ENCODE assay signal across 7 cellular contexts in the genomic region with DNA sequence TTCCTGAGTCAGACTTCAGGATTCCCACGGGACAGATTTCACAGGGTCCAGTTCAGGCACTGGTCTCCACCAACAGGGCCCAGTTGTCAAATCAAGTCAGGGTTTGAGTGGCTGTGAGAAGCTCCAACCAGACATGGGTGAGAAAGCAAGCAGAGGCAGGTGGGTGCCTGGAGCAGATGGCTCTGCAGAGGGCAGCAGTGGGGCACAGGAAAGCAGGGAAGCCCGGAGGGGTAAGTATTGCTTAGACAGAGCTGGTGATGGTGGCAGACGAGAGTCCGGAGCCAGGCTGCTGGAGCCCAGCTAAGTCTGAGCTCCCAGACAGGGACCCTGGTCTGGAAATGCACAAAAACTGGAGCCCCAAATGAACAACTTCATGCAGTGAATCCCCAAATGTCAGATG. TPM values are rescaled to one million over a fixed set of nuclear protein-coding genes. Genes with fewer than 3 reads are reported as not detected.
DNase-seq lines count a peak whose midpoint lies in the region; ATAC-seq, FAIRE-seq and TF ChIP-seq lines count a peak whose summit lies in the region.

No MANE protein-coding gene starts in this region.

- H3K36me3 ChIP-seq in GM12878 (ENCODE audit: control insufficient read depth in 2 of 2, insufficient read depth in 2 of 2, low read length in 1 of 2): no peaks in the 10 kb centered on the region

- no peaks in the 10 kb centered on the region for H3K79me2 ChIP-seq in GM12878 (ENCODE audit: control insufficient read depth, insufficient read depth, low read length)

- SMC1A ChIA-PET in GM12878 (lab: Charles Lee; ENCODE audit: uncharacterized antibody, unreplicated experiment): interaction anchor here (0.6 to 2.0 kb wide), 11 partner anchors 9 to 326 kb away, joined by 3 to 10 read pairs (median 3); no protein-coding TSS in a partner anchor

- H3K9ac ChIP-seq in GM12878 (ENCODE audit: control insufficient read depth, insufficient read depth, low read length): no peak overlapping the region

- H3K4me1 ChIP-seq in GM12878 (ENCODE audit: control insufficient read depth, insufficient read depth, low read length): peaks cover 15% of the 10 kb centered on the region

- WGBS in GM12878 (ENCODE audit: insufficient coverage, insufficient replicate concordance, low lambda C conversion rate, missing lambda C conversion rate): 34% methylated on average over 4 of the region's 4 CpGs

- intact Hi-C loops in GM12878 (cut with micrococcal nuclease; ENCODE audit: unreplicated experiment): loop anchor here (5.0 kb wide), 2 partner anchors 42 to 227 kb away; a partner anchor contains a TSS

- H2AFZ ChIP-seq in GM12878 (ENCODE audit: control insufficient read depth, low read depth, low read length): no peak overlapping the region

- no peak for TF ChIP-seq POLR2A in GM12878 (IDR thresholded peaks at IDR 0.05; ENCODE audit: low read depth, low read length)

- CTCF ChIA-PET in GM12878 (lab: Yijun Ruan, JAX): interaction anchor here (0.5 to 1.7 kb wide), 21 partner anchors 13 to 328 kb away, joined by 3 to 21 read pairs (median 4); a partner anchor contains a TSS

- DNase-seq in NCI-H1092 treated with DMSO at 0.1 percent for 48 hours (lab: John Stamatoyannopoulos, UW): peak; percentile 82
- DNase-seq in GM12878 (ENCODE audit: low read depth, low spot score): no peak
- DNase-seq in mesenteric fat pad (ENCODE audit: low spot score): peak; percentile 86
- DNase-seq in NCI-H1436 treated with DMSO at 0.1 percent for 48 hours (lab: John Stamatoyannopoulos, UW): no peak
- DNase-seq in NOMO-1 treated with dmso at 0.1 percent for 144 hours (lab: John Stamatoyannopoulos, UW; ENCODE audit: unreplicated experiment): no peak

- H3K9me3 ChIP-seq in GM12878 (replicated peaks; ENCODE audit: control insufficient read depth, insufficient read depth, low read length): no peaks in the 10 kb centered on the region; the same call in 2 of the 3 replicates

- no peaks in the 10 kb centered on the region for H3K27me3 ChIP-seq in GM12878 (replicated peaks in 1 of 2; ENCODE audit: control insufficient read depth in 2 of 2, insufficient read depth in 2 of 2, low read length in 1 of 2)

- no peaks in the 10 kb centered on the region for H4K20me1 ChIP-seq in GM12878 (ENCODE audit: control insufficient read depth, insufficient read depth)

- H3K27ac ChIP-seq in GM12878 (ENCODE audit: control insufficient read depth, insufficient read depth): no peak overlapping the region

- no TSS peak for BruUV-seq in GM12878 (replicated peaks; lab: Mats Ljungman, UMichigan)

- FAIRE-seq in GM12878 (lab: Jason Lieb, UNC): no peak

- ATAC-seq in GM12878 (peak; percentile 35), GM21825 (IDR thresholded peaks at IDR 0.05; ENCODE audit: unreplicated experiment) (no peak)

- POLR2A ChIA-PET in GM12878 (lab: Charles Lee): interaction anchor here (0.9 to 1.5 kb wide), 2 partner anchors 66 to 128 kb away, joined by 3 to 4 read pairs; a partner anchor contains a TSS

- no peak overlapping the region for H3K4me3 ChIP-seq in GM12878

- in situ Hi-C loops in GM12878 (cut with MboI): no loop called here

- peak; percentile 20; the same call in 1 of the 2 replicates for TF ChIP-seq RAD21 in GM12878 (IDR thresholded peaks at IDR 0.05; ENCODE audit: insufficient read depth, low read depth, low read length)

- TF ChIP-seq CTCF in GM12872 (IDR thresholded peaks at IDR 0.05; ENCODE audit: insufficient read depth, low read depth, low read length) (peak; percentile 67), GM12878 (IDR thresholded peaks at IDR 0.05 in 2 of 3, conservative IDR thresholded peaks at IDR 0.05 in 1 of 3; ENCODE audit: control insufficient read depth in 2 of 3, extremely low read depth in 1 of 3, insufficient read depth in 1 of 3, low read depth in 3 of 3, low read length in 3 of 3) (peak in 2 of 3 experiments; percentile 44 to 45; a peak in 3 of 6 replicates)

- TF ChIP-seq EP300 in GM12878 (IDR thresholded peaks at IDR 0.05; ENCODE audit: borderline replicate concordance in 1 of 2, control insufficient read depth in 1 of 2, low read depth in 2 of 2, low read length in 2 of 2): no peak

- H3K4me2 ChIP-seq in GM12878 (ENCODE audit: control insufficient read depth, insufficient read depth): no peak overlapping the region

- RAD21 ChIA-PET in GM12878 (lab: Charles Lee; ENCODE audit: unreplicated experiment): interaction anchor here (0.6 to 1.4 kb wide), 11 partner anchors 25 to 327 kb away, joined by 3 to 5 read pairs (median 3); no protein-coding TSS in a partner anchor

TF ChIP-seq in GM12878, 131 proteins besides CTCF, POLR2A, EP300 and RAD21:
- TF ChIP-seq KAT2A (conservative IDR thresholded peaks at IDR 0.05; ENCODE audit: control insufficient read depth, low read depth, low read length) (no peak), NFYA (IDR thresholded peaks at IDR 0.05; ENCODE audit: borderline replicate concordance, low read depth, low read length) (no peak), NFIC (IDR thresholded peaks at IDR 0.05; ENCODE audit: low read depth, low read length) (no peak), MEF2B (IDR thresholded peaks at IDR 0.05; ENCODE audit: partially characterized antibody, poor library complexity, severe bottlenecking) (no peak), ZZZ3 (IDR thresholded peaks at IDR 0.05; ENCODE audit: control insufficient read depth, insufficient read length, low read depth) (no peak), ZNF274 (IDR thresholded peaks at IDR 0.05; ENCODE audit: insufficient read depth, insufficient read length) (no peak)
- TF ChIP-seq, protein P1, sequence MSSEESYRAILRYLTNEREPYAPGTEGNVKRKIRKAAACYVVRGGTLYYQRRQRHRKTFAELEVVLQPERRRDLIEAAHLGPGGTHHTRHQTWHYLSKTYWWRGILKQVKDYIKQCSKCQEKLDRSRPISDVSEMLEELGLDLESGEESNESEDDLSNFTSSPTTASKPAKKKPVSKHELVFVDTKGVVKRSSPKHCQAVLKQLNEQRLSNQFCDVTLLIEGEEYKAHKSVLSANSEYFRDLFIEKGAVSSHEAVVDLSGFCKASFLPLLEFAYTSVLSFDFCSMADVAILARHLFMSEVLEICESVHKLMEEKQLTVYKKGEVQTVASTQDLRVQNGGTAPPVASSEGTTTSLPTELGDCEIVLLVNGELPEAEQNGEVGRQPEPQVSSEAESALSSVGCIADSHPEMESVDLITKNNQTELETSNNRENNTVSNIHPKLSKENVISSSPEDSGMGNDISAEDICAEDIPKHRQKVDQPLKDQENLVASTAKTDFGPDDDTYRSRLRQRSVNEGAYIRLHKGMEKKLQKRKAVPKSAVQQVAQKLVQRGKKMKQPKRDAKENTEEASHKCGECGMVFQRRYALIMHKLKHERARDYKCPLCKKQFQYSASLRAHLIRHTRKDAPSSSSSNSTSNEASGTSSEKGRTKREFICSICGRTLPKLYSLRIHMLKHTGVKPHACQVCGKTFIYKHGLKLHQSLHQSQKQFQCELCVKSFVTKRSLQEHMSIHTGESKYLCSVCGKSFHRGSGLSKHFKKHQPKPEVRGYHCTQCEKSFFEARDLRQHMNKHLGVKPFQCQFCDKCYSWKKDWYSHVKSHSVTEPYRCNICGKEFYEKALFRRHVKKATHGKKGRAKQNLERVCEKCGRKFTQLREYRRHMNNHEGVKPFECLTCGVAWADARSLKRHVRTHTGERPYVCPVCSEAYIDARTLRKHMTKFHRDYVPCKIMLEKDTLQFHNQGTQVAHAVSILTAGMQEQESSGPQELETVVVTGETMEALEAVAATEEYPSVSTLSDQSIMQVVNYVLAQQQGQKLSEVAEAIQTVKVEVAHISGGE (CRISPR knock-in tag; IDR thresholded peaks at IDR 0.05): no peak
- TF ChIP-seq, protein P2, sequence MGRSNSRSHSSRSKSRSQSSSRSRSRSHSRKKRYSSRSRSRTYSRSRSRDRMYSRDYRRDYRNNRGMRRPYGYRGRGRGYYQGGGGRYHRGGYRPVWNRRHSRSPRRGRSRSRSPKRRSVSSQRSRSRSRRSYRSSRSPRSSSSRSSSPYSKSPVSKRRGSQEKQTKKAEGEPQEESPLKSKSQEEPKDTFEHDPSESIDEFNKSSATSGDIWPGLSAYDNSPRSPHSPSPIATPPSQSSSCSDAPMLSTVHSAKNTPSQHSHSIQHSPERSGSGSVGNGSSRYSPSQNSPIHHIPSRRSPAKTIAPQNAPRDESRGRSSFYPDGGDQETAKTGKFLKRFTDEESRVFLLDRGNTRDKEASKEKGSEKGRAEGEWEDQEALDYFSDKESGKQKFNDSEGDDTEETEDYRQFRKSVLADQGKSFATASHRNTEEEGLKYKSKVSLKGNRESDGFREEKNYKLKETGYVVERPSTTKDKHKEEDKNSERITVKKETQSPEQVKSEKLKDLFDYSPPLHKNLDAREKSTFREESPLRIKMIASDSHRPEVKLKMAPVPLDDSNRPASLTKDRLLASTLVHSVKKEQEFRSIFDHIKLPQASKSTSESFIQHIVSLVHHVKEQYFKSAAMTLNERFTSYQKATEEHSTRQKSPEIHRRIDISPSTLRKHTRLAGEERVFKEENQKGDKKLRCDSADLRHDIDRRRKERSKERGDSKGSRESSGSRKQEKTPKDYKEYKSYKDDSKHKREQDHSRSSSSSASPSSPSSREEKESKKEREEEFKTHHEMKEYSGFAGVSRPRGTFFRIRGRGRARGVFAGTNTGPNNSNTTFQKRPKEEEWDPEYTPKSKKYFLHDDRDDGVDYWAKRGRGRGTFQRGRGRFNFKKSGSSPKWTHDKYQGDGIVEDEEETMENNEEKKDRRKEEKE (IDR thresholded peaks at IDR 0.05): no peak
TF ChIP-seq in GM12878: peak in this region for 0.

RNA-seq across cellular contexts. Expression of a gene that starts 40.4 kb away (rescaled TPM):
- 0.34 and 0.46 TPM in 2 replicates for total RNA-seq in GM12878 (2013; cell fraction: nucleolus; rRNA removed)
- total RNA-seq in GM12878 (2014; rRNA removed) (0.45 and 0.49 TPM in 2 replicates), GM12878 (2014; rRNA removed; fragmentation: Illumina TruSeq; extraction: Trizol) (0.32 and 0.36 TPM in 2 replicates), GM12878 (2021) (0.74 and 0.93 TPM in 2 replicates), mesenteric fat pad (1.2 TPM)
- 0.09 TPM for polyA plus RNA-seq in GM12878 (2011; ENCODE audit: low read depth)
- polyA plus RNA-seq in GM12878 (2011; rRNA removed) (3.9 and 4.7 TPM in 2 replicates), GM12878 (2014; fragmentation: Illumina TruSeq; extraction: Trizol) (0.43 and 0.59 TPM in 2 replicates), GM12878 (2014; fragmentation: Nextera tagmentation; extraction: Ambion mirVana) (under 1 TPM; 0.02 to 0.09 TPM), GM12878 (2014; rRNA removed) (0.31 and 0.52 TPM in 2 replicates), GM12878 (2016; fragmentation: Nextera tagmentation; extraction: Ambion mirVana) (1 to 10 TPM in 1 of 2 experiments, under 1 TPM in 1; 0.29 to 1.0 TPM)
- polyA plus RNA-seq in GM12878 (2011; cell fraction: cytosol; rRNA removed): 4.1 and 4.9 TPM in 2 replicates
- polyA plus RNA-seq in GM12878 (2011; cell fraction: nucleus; rRNA removed): 18.5 and 21.9 TPM in 2 replicates
- polyA plus RNA-seq in GM12878 (2012): 0.14 and 0.17 TPM in 2 replicates
- polyA minus RNA-seq in GM12878 (2011; rRNA and poly(A)+ RNA removed): 6.5 and 8.8 TPM in 2 replicates
- 2.8 and 3.2 TPM in 2 replicates for polyA minus RNA-seq in GM12878 (2011; cell fraction: cytosol; rRNA and poly(A)+ RNA removed)
- polyA minus RNA-seq in GM12878 (2011; cell fraction: nucleus; rRNA and poly(A)+ RNA removed): 1.9 and 2.5 TPM in 2 replicates

Comparison
In these comparisons a context has a peak if more than half of its experiments do, and no peak if none do; other contexts are left out.
1. DNase-seq: peak in NCI-H1092 treated with DMSO at 0.1 percent for 48 hours (single experiment) and mesenteric fat pad (single experiment); none in GM12878 (single experiment), NCI-H1436 treated with DMSO at 0.1 percent for 48 hours (single experiment) and NOMO-1 treated with dmso at 0.1 percent for 144 hours (single experiment).